2 cellular contexts compared by ENCODE assay signal in the genomic region with DNA sequence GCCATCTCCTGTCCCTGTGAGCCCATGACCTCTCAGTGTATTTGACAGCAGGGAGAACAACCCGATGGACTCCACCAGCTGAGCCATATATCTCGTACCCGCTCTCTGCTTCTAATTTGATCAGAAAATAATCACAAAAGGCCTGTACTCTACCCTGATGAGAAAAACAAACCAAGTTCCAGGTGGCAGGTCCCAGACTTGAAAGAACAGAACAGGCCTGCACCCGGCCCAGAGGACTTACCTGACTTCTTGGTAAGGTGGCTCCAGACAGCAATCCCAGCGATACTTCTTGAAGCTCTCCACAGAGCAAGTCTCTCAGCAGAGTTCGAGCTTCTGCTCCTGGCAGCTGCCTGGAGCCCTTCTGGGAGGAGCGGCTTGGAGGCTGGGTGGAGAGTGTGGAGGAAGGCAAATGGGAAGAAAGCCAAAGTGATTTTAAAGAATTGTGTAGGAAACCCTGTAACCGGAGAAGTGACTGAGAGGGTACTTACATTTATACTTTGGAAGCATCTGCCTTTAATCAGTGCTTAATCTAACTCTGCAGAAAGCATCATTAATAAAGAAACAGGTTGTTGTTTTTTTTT.
TF ChIP-seq lines count a peak whose summit lies in the region.

No MANE protein-coding gene starts in this region.

TF ChIP-seq in IMR-90, 13 proteins besides CTCF, POLR2A, EP300 and RAD21:
- TF ChIP-seq BHLHE40 (IDR thresholded peaks at IDR 0.05; ENCODE audit: low read depth, low read length) (no peak), CEBPB (IDR thresholded peaks at IDR 0.05; ENCODE audit: low read depth, low read length) (no peak), MXI1 (IDR thresholded peaks at IDR 0.05; ENCODE audit: borderline replicate concordance, low read depth, low read length) (no peak), RFX5 (IDR thresholded peaks at IDR 0.05; ENCODE audit: low read depth, low read length) (no peak), FOS (IDR thresholded peaks at IDR 0.05; ENCODE audit: low read depth, low read length) (no peak), CHD1 (IDR thresholded peaks at IDR 0.05; ENCODE audit: low read depth, low read length) (no peak), NFE2L2 (IDR thresholded peaks at IDR 0.05; ENCODE audit: low read depth, low read length) (no peak), MAZ (IDR thresholded peaks at IDR 0.05; ENCODE audit: borderline replicate concordance, low read depth, low read length) (no peak), RCOR1 (IDR thresholded peaks at IDR 0.05; ENCODE audit: insufficient replicate concordance, low read length) (no peak), SMC3 (IDR thresholded peaks at IDR 0.05; ENCODE audit: low read depth, low read length) (no peak), MAFK (IDR thresholded peaks at IDR 0.05; ENCODE audit: low read depth, low read length) (no peak)
- TF ChIP-seq, protein P1, sequence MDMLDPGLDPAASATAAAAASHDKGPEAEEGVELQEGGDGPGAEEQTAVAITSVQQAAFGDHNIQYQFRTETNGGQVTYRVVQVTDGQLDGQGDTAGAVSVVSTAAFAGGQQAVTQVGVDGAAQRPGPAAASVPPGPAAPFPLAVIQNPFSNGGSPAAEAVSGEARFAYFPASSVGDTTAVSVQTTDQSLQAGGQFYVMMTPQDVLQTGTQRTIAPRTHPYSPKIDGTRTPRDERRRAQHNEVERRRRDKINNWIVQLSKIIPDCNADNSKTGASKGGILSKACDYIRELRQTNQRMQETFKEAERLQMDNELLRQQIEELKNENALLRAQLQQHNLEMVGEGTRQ (IDR thresholded peaks at IDR 0.05; ENCODE audit: low read depth, low read length): no peak
- TF ChIP-seq, protein P2, sequence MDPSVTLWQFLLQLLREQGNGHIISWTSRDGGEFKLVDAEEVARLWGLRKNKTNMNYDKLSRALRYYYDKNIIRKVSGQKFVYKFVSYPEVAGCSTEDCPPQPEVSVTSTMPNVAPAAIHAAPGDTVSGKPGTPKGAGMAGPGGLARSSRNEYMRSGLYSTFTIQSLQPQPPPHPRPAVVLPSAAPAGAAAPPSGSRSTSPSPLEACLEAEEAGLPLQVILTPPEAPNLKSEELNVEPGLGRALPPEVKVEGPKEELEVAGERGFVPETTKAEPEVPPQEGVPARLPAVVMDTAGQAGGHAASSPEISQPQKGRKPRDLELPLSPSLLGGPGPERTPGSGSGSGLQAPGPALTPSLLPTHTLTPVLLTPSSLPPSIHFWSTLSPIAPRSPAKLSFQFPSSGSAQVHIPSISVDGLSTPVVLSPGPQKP (IDR thresholded peaks at IDR 0.05; ENCODE audit: borderline replicate concordance, low read depth, low read length): no peak

TF ChIP-seq in WTC11, 78 proteins besides CTCF, POLR2A, EP300 and RAD21:
- TF ChIP-seq FOXP1 (CRISPR knock-in tag; IDR thresholded peaks at IDR 0.05; ENCODE audit: borderline replicate concordance) (no peak), NR2C2 (CRISPR knock-in tag; IDR thresholded peaks at IDR 0.05) (no peak)
- TF ChIP-seq, protein P3, sequence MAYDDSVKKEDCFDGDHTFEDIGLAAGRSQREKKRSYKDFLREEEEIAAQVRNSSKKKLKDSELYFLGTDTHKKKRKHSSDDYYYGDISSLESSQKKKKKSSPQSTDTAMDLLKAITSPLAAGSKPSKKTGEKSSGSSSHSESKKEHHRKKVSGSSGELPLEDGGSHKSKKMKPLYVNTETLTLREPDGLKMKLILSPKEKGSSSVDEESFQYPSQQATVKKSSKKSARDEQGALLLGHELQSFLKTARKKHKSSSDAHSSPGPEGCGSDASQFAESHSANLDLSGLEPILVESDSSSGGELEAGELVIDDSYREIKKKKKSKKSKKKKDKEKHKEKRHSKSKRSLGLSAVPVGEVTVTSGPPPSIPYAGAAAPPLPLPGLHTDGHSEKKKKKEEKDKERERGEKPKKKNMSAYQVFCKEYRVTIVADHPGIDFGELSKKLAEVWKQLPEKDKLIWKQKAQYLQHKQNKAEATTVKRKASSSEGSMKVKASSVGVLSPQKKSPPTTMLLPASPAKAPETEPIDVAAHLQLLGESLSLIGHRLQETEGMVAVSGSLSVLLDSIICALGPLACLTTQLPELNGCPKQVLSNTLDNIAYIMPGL (CRISPR knock-in tag; IDR thresholded peaks at IDR 0.05): no peak
